In the genomic region with DNA sequence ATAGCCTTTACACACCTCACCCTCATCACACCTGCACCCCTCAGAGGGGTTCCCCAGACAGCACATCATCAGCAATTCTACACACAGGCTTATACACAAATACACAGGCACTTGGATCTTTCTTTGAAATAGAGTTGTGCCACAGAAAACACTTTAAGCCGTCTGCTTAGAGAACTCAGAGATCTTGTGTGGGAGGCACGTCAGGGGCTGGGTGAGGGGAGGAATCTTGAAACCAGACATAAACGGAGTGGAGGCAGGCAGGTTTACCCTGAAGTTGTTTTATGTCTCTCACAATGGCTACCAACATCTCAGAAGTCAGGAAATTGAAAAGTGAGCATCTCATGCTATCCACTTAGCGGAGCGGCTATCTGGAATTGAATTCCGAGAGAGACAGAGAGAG, we compare ENCODE assay signal across 16 cellular contexts.
"Had no signal": no experiment of that assay in that cellular context is flagged by ENCODE, and none has a peak within 500 bp of the region (broad histone marks: within the 10 kb centered on the region; RNA-seq: fewer than 3 reads in every experiment).

No MANE protein-coding gene starts in this region.

- H3K27ac Mint-ChIP-seq: mesothelial cell of epicardium, naive B cell had no signal

- H3K4me3 Mint-ChIP-seq: mesothelial cell of epicardium, naive B cell had no signal

- DNase-seq: dermis blood vessel endothelial cell; dorsolateral prefrontal cortex; effector CD4-positive, alpha-beta T cell; effector memory CD4-positive, alpha-beta T cell; foreskin keratinocyte; heart right ventricle; hippocampal formation; left colon; left lung; left ventricle myocardium superior; lower lobe of right lung; mesenchymal stem cell; mucosa of descending colon; naive B cell had no signal

- H3K9me3 Mint-ChIP-seq: mesothelial cell of epicardium had no signal

- H3K36me3 Mint-ChIP-seq: mesothelial cell of epicardium, naive B cell had no signal

- H3K4me1 Mint-ChIP-seq: mesothelial cell of epicardium, naive B cell had no signal

- ATAC-seq: foreskin keratinocyte, gastroesophageal sphincter, heart right ventricle, left colon, left lung, left ventricle myocardium superior, lower lobe of right lung, mucosa of descending colon had no signal
